ENCODE assay signal across 4 cellular contexts in genomic region chr1:39522221-39522620, GRCh38. TPM values are rescaled to one million over a fixed set of nuclear protein-coding genes. Genes with fewer than 3 reads are reported as not detected.
"Had no signal": no experiment of that assay in that cellular context is flagged by ENCODE, and none has a peak within 500 bp of the region (broad histone marks: within the 10 kb centered on the region; RNA-seq: fewer than 3 reads in every experiment).

No MANE protein-coding gene starts in this region.

RNA-seq across cellular contexts. Expression of gene BMP8A, which starts 30.8 kb away (rescaled TPM):
- total RNA-seq: LHCN-M2, MCF 10A, NCI-H460, SJSA1 had no signal
